13 cellular contexts compared by ENCODE assay signal in genomic region chr3:22450785-22451400, GRCh38.
A peak's percentile ranks its signal among the peaks of the same experiment; 100 is the strongest.
DNase-seq lines count a peak whose midpoint lies in the region; TF ChIP-seq lines count a peak whose summit lies in the region.
"Had no signal": no experiment of that assay in that cellular context is flagged by ENCODE, and none has a peak within 500 bp of the region (broad histone marks: within the 10 kb centered on the region; RNA-seq: fewer than 3 reads in every experiment).

No MANE protein-coding gene starts in this region.

- TF ChIP-seq CTCF in epithelial cell of esophagus (IDR thresholded peaks at IDR 0.05; ENCODE audit: insufficient read depth, low read depth, low read length, missing control alignments): no peak

- H3K4me3 ChIP-seq in Jurkat, Clone E6-1 (ENCODE audit: low read length): no peak overlapping the region
- no peak overlapping the region for H3K4me3 ChIP-seq in epithelial cell of esophagus (ENCODE audit: low read length)
- H3K4me3 ChIP-seq in skeletal muscle cell (ENCODE audit: low read depth, low read length): no peak overlapping the region
- H3K4me3 ChIP-seq: tibial artery had no signal

- peak; percentile 99 for DNase-seq in Jurkat, Clone E6-1 (ENCODE audit: low read depth, low spot score)
- DNase-seq in OCI-M1 (lab: John Stamatoyannopoulos, UW) (peak; percentile 89), epithelial cell of esophagus (ENCODE audit: low read depth) (peak; percentile 2), skeletal muscle cell (ENCODE audit: low read depth) (peak; percentile 3), NOMO-1 treated with dmso at 0.1 percent for 144 hours (lab: John Stamatoyannopoulos, UW; ENCODE audit: unreplicated experiment) (no peak), RKO (ENCODE audit: low spot score) (no peak)
- no peak for DNase-seq in activated CD4-positive, CD25-positive, alpha-beta regulatory T cell (lab: John Stamatoyannopoulos, UW)
- DNase-seq: activated CD8-positive, alpha-beta memory T cell treated with anti-CD3 and anti-CD28 coated beads, Interleukin-2, amount 10 ng/mL, durations not matched to agents 7 days and 5 days; effector memory CD8-positive, alpha-beta T cell; naive B cell; NCI-H2081 treated with DMSO at 0.1 percent for 48 hours; stimulated activated CD4-positive, alpha-beta T cell treated with anti-CD3 and anti-CD28 coated beads, Interleukin-1b, Interleukin-23, amount 100 ng/mL, for 48 hours; tibial artery had no signal

Comparison
In these comparisons a context has a peak if more than half of its experiments do, and no peak if none do; other contexts are left out.
1. DNase-seq: peak in Jurkat, Clone E6-1 (single experiment), OCI-M1 (single experiment), epithelial cell of esophagus (single experiment) and skeletal muscle cell (single experiment); none in NOMO-1 treated with dmso at 0.1 percent for 144 hours (single experiment), RKO (single experiment) and activated CD4-positive, CD25-positive, alpha-beta regulatory T cell (0 of 4).